11 cellular contexts compared by ENCODE assay signal in genomic region chr4:82500106-82500738, GRCh38.
DNase-seq lines count a peak whose midpoint lies in the region; ATAC-seq and TF ChIP-seq lines count a peak whose summit lies in the region.
"Had no signal": no experiment of that assay in that cellular context is flagged by ENCODE, and none has a peak within 500 bp of the region (broad histone marks: within the 10 kb centered on the region; RNA-seq: fewer than 3 reads in every experiment).

No MANE protein-coding gene starts in this region.

- no peaks in the 10 kb centered on the region for H3K36me3 ChIP-seq in GM23338 (ENCODE audit: insufficient read depth)
- H3K36me3 ChIP-seq in spleen: no peaks in the 10 kb centered on the region

- H3K4me2 ChIP-seq in GM23338: 0 out of 2 replicates have a peak overlapping the region, but pooled peaks have one; percentile 42

- no peak for TF ChIP-seq POLR2A in spleen (IDR thresholded peaks at IDR 0.05)

- H3K27ac Mint-ChIP-seq in GM23338: no peak overlapping the region
- H3K27ac Mint-ChIP-seq: activated CD8-positive, alpha-beta T cell treated with anti-CD3 and anti-CD28 coated beads, Interleukin-2, amount 10 ng/mL, durations not matched to agents 7 days and 5 days had no signal

- H4K20me1 ChIP-seq in GM23338 (replicated peaks; ENCODE audit: insufficient read depth): no peaks in the 10 kb centered on the region

- H3K79me2 ChIP-seq in GM23338 (replicated peaks; ENCODE audit: insufficient read depth): no peaks in the 10 kb centered on the region

- no peak overlapping the region for H3K27ac ChIP-seq in GM23338 (ENCODE audit: low read depth)
- H3K27ac ChIP-seq in spleen: no peak overlapping the region

- intact Hi-C loops in spleen (cut with DNase I; ENCODE audit: low total_unique reads): no loop called here

- H2AFZ ChIP-seq in GM23338: no peak overlapping the region; the same call in 1 of the 2 replicates

- H3F3A ChIP-seq in GM23338 (replicated peaks; ENCODE audit: low read depth): no peaks in the 10 kb centered on the region

- H3K27me3 ChIP-seq in GM23338 (ENCODE audit: insufficient read depth) (no peaks in the 10 kb centered on the region), spleen (replicated peaks in 1 of 7) (no peaks in the 10 kb centered on the region)

- TF ChIP-seq CTCF in GM23338 (conservative IDR thresholded peaks at IDR 0.05; ENCODE audit: low read depth in 2 of 2): no peak
- TF ChIP-seq CTCF in fibroblast of mammary gland (conservative IDR thresholded peaks at IDR 0.05; ENCODE audit: control insufficient read depth, insufficient read depth, low read depth, low read length): no peak
- TF ChIP-seq CTCF in spleen (IDR thresholded peaks at IDR 0.05 in 8 of 11, conservative IDR thresholded peaks at IDR 0.05 in 3 of 11): no peak
- no peak for TF ChIP-seq CTCF in omental fat pad (IDR thresholded peaks at IDR 0.05)

- no peaks in the 10 kb centered on the region for H3K27me3 Mint-ChIP-seq in GM23338 (ENCODE audit: insufficient read depth, low read depth, poor library complexity)

- ATAC-seq in GM23338: no peak
- no peak for ATAC-seq in omental fat pad (ENCODE audit: low FRiP score)
- no peak for ATAC-seq in GM19035 (IDR thresholded peaks at IDR 0.05; ENCODE audit: unreplicated experiment)
- ATAC-seq: activated CD8-positive, alpha-beta T cell treated with anti-CD3 and anti-CD28 coated beads, Interleukin-2, amount 10 ng/mL, durations not matched to agents 7 days and 5 days had no signal

- peaks cover 17% of the 10 kb centered on the region for H3K4me1 ChIP-seq in GM23338 (ENCODE audit: insufficient read depth)
- H3K4me1 ChIP-seq in spleen: no peaks in the 10 kb centered on the region

- no peaks in the 10 kb centered on the region for H3K9me3 ChIP-seq in spleen

- H3K9me2 ChIP-seq in GM23338 (ENCODE audit: insufficient read depth): no peaks in the 10 kb centered on the region

- H3K4me3 ChIP-seq in GM23338 (peak overlapping the region; percentile 3; the same call in 1 of the 2 replicates), fibroblast of mammary gland (ENCODE audit: control insufficient read depth, low read depth, low read length) (no peak overlapping the region), spleen (no peak overlapping the region)

- no peaks in the 10 kb centered on the region for H3K36me3 Mint-ChIP-seq in GM23338 (ENCODE audit: low read depth)

- DNase-seq in AG20443 (ENCODE audit: low spot score) (peak; percentile 39), GM23338 (ENCODE audit: low spot score) (no peak), NCI-H2196 (lab: John Stamatoyannopoulos, UW; ENCODE audit: unreplicated experiment) (peak; percentile 41), fibroblast of mammary gland (ENCODE audit: low read depth) (peak; percentile 37), spleen (no peak), omental fat pad (ENCODE audit: low spot score) (no peak)
- no peak for DNase-seq in stimulated activated CD4-positive, alpha-beta T cell treated with anti-CD3 and anti-CD28 coated beads, Interleukin-2, amount 100 ng/mL, for 24 hours
- DNase-seq: activated CD8-positive, alpha-beta T cell treated with anti-CD3 and anti-CD28 coated beads, Interleukin-2, amount 10 ng/mL, durations not matched to agents 7 days and 5 days; activated gamma-delta T cell treated with Interleukin-2 at 50 U/mL for 16 hours; Karpas-422 had no signal

- peaks cover 18% of the 10 kb centered on the region; the same call in 2 of the 3 replicates for H3K4me1 Mint-ChIP-seq in GM23338

- H3K4me3 Mint-ChIP-seq in GM23338: no peak overlapping the region
- H3K4me3 Mint-ChIP-seq: activated CD8-positive, alpha-beta T cell treated with anti-CD3 and anti-CD28 coated beads, Interleukin-2, amount 10 ng/mL, durations not matched to agents 7 days and 5 days had no signal

- H3K9me3 Mint-ChIP-seq in GM23338: no peaks in the 10 kb centered on the region; the same call in 2 of the 3 replicates

- WGBS in spleen, 5 donors: 67 to 75% (median 72%) methylated on average over 2 of the region's 2 CpGs

TF ChIP-seq in GM23338, 12 proteins besides CTCF, POLR2A, EP300 and RAD21 (continues in another document):
- TF ChIP-seq JUNB (IDR thresholded peaks at IDR 0.05; ENCODE audit: unreplicated experiment) (no peak), ZNF114 (CRISPR knock-in tag; IDR thresholded peaks at IDR 0.05) (no peak), POLR2AphosphoS5 (IDR thresholded peaks at IDR 0.05; ENCODE audit: low read depth) (no peak), NANOG (IDR thresholded peaks at IDR 0.05; ENCODE audit: borderline replicate concordance) (no peak), EZH2phosphoT487 (IDR thresholded peaks at IDR 0.05; ENCODE audit: unreplicated experiment) (no peak), EZH2 (IDR thresholded peaks at IDR 0.05; ENCODE audit: low read depth, unreplicated experiment) (no peak)
- TF ChIP-seq, protein P1, sequence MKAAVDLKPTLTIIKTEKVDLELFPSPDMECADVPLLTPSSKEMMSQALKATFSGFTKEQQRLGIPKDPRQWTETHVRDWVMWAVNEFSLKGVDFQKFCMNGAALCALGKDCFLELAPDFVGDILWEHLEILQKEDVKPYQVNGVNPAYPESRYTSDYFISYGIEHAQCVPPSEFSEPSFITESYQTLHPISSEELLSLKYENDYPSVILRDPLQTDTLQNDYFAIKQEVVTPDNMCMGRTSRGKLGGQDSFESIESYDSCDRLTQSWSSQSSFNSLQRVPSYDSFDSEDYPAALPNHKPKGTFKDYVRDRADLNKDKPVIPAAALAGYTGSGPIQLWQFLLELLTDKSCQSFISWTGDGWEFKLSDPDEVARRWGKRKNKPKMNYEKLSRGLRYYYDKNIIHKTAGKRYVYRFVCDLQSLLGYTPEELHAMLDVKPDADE (IDR thresholded peaks at IDR 0.05): no peak
- TF ChIP-seq, protein P2, sequence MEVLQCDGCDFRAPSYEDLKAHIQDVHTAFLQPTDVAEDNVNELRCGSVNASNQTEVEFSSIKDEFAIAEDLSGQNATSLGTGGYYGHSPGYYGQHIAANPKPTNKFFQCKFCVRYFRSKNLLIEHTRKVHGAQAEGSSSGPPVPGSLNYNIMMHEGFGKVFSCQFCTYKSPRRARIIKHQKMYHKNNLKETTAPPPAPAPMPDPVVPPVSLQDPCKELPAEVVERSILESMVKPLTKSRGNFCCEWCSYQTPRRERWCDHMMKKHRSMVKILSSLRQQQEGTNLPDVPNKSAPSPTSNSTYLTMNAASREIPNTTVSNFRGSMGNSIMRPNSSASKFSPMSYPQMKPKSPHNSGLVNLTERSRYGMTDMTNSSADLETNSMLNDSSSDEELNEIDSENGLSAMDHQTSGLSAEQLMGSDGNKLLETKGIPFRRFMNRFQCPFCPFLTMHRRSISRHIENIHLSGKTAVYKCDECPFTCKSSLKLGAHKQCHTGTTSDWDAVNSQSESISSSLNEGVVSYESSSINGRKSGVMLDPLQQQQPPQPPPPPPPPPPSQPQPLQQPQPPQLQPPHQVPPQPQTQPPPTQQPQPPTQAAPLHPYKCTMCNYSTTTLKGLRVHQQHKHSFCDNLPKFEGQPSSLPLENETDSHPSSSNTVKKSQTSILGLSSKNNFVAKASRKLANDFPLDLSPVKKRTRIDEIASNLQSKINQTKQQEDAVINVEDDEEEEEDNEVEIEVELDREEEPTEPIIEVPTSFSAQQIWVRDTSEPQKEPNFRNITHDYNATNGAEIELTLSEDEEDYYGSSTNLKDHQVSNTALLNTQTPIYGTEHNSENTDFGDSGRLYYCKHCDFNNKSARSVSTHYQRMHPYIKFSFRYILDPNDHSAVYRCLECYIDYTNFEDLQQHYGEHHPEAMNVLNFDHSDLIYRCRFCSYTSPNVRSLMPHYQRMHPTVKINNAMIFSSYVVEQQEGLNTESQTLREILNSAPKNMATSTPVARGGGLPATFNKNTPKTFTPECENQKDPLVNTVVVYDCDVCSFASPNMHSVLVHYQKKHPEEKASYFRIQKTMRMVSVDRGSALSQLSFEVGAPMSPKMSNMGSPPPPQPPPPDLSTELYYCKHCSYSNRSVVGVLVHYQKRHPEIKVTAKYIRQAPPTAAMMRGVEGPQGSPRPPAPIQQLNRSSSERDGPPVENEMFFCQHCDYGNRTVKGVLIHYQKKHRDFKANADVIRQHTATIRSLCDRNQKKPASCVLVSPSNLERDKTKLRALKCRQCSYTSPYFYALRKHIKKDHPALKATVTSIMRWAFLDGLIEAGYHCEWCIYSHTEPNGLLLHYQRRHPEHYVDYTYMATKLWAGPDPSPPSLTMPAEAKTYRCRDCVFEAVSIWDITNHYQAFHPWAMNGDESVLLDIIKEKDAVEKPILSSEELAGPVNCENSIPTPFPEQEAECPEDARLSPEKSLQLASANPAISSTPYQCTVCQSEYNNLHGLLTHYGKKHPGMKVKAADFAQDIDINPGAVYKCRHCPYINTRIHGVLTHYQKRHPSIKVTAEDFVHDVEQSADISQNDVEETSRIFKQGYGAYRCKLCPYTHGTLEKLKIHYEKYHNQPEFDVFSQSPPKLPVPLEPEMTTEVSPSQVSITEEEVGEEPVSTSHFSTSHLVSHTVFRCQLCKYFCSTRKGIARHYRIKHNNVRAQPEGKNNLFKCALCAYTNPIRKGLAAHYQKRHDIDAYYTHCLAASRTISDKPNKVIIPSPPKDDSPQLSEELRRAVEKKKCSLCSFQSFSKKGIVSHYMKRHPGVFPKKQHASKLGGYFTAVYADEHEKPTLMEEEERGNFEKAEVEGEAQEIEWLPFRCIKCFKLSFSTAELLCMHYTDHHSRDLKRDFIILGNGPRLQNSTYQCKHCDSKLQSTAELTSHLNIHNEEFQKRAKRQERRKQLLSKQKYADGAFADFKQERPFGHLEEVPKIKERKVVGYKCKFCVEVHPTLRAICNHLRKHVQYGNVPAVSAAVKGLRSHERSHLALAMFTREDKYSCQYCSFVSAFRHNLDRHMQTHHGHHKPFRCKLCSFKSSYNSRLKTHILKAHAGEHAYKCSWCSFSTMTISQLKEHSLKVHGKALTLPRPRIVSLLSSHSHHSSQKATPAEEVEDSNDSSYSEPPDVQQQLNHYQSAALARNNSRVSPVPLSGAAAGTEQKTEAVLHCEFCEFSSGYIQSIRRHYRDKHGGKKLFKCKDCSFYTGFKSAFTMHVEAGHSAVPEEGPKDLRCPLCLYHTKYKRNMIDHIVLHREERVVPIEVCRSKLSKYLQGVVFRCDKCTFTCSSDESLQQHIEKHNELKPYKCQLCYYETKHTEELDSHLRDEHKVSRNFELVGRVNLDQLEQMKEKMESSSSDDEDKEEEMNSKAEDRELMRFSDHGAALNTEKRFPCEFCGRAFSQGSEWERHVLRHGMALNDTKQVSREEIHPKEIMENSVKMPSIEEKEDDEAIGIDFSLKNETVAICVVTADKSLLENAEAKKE (CRISPR knock-in tag; IDR thresholded peaks at IDR 0.05): no peak

Comparison
In these comparisons a context has a peak if more than half of its experiments do, and no peak if none do; other contexts are left out.
1. DNase-seq: peak in AG20443 (single experiment), NCI-H2196 (single experiment) and fibroblast of mammary gland (single experiment); none in GM23338 (single experiment), spleen (single experiment), stimulated activated CD4-positive, alpha-beta T cell treated with anti-CD3 and anti-CD28 coated beads, Interleukin-2, amount 100 ng/mL, for 24 hours (0 of 2) and omental fat pad (single experiment).